Comparison of ENCODE assay signal across 23 cellular contexts in genomic region chr7:51005074-51005473, GRCh38.
A peak's percentile ranks its signal among the peaks of the same experiment; 100 is the strongest.
DNase-seq lines count a peak whose midpoint lies in the region; ATAC-seq and TF ChIP-seq lines count a peak whose summit lies in the region.
"Had no signal": no experiment of that assay in that cellular context is flagged by ENCODE, and none has a peak within 500 bp of the region (broad histone marks: within the 10 kb centered on the region; RNA-seq: fewer than 3 reads in every experiment).

No MANE protein-coding gene starts in this region.

- H3K27ac ChIP-seq in esophagus muscularis mucosa (replicated peaks in 1 of 4), result no peak overlapping the region
- H3K27ac ChIP-seq in psoas muscle, result no peak overlapping the region
- no peak overlapping the region for H3K27ac ChIP-seq in SJCRH30
- H3K27ac ChIP-seq: BLaER1 had no signal

- TF ChIP-seq POLR2A in esophagus muscularis mucosa (IDR thresholded peaks at IDR 0.05; ENCODE audit: low read depth), result no peak

- peak in 3 of 4 donors; percentile 27 to 70 (median 59) for ATAC-seq in psoas muscle
- ATAC-seq: GM12878 had no signal

- H3K9me3 ChIP-seq in esophagus muscularis mucosa (no peaks in the 10 kb centered on the region), psoas muscle (no peaks in the 10 kb centered on the region), SJCRH30 (replicated peaks) (no peaks in the 10 kb centered on the region)
- H3K9me3 ChIP-seq: BE2C had no signal

- H3K4me3 ChIP-seq in esophagus muscularis mucosa (no peak overlapping the region), psoas muscle (no peak overlapping the region), SJCRH30 (no peak overlapping the region)
- H3K4me3 ChIP-seq: BLaER1, GM12878 had no signal

- intact Hi-C loops in esophagus muscularis mucosa (cut with DNase I), result no loop called here
- intact Hi-C loops in psoas muscle (cut with DNase I), result no loop called here

- 98% methylated on average over 2 of the region's 2 CpGs for WGBS in esophagus muscularis mucosa
- WGBS in psoas muscle, 3 donors, result 68 to 95% (median 72%) methylated on average over 2 of the region's 2 CpGs

- H3K36me3 ChIP-seq in esophagus muscularis mucosa, result no peaks in the 10 kb centered on the region
- no peaks in the 10 kb centered on the region for H3K36me3 ChIP-seq in psoas muscle (ENCODE audit: insufficient read depth in 1 of 2, low read depth in 1 of 2)
- H3K36me3 ChIP-seq in SJCRH30, result no peaks in the 10 kb centered on the region
- H3K36me3 ChIP-seq: BE2C, BLaER1 had no signal

- peaks cover 5 to 9% (median 7%) of the 10 kb centered on the region in 4 donors for H3K4me1 ChIP-seq in esophagus muscularis mucosa
- H3K4me1 ChIP-seq in psoas muscle, result peaks cover 11% of the 10 kb centered on the region
- no peaks in the 10 kb centered on the region for H3K4me1 ChIP-seq in SJCRH30
- H3K4me1 ChIP-seq: BE2C, BLaER1 had no signal

- no peak for TF ChIP-seq CTCF in esophagus muscularis mucosa (IDR thresholded peaks at IDR 0.05)
- no peak for TF ChIP-seq CTCF in psoas muscle (IDR thresholded peaks at IDR 0.05)

- no peak for TF ChIP-seq EP300 in esophagus muscularis mucosa (IDR thresholded peaks at IDR 0.05)

- DNase-seq in esophagus muscularis mucosa (ENCODE audit: extremely low spot score) (peak; percentile 50), myocyte (ENCODE audit: low read depth) (peak; percentile 50), psoas muscle (no peak), occipital lobe (lab: John Stamatoyannopoulos, UW) (no peak), cerebellum (ENCODE audit: low spot score) (no peak), SJCRH30 (no peak)
- DNase-seq: 8988T; ACHN; BE2C; C1 segment of cervical spinal cord; CD4-positive, alpha-beta memory T cell; CD4-positive, CD25-positive, alpha-beta regulatory T cell; CD8-positive, alpha-beta memory T cell; COR-L47; DMS 273 treated with DMSO at 0.1 percent for 48 hours; DMS153; DMS53; DMS79; DND-41; EL; GDM1 had no signal

- no peaks in the 10 kb centered on the region for H3K27me3 ChIP-seq in esophagus muscularis mucosa
- no peaks in the 10 kb centered on the region for H3K27me3 ChIP-seq in psoas muscle (ENCODE audit: insufficient read depth in 3 of 3, low read length in 2 of 3)
- peaks cover 8% of the 10 kb centered on the region; the same call in 1 of the 2 replicates for H3K27me3 ChIP-seq in SJCRH30
- H3K27me3 ChIP-seq: BLaER1 had no signal

Comparison
In these comparisons a context has a peak if more than half of its experiments do, and no peak if none do; other contexts are left out.
1. DNase-seq: peak in esophagus muscularis mucosa (single experiment) and myocyte (single experiment); none in psoas muscle (0 of 2), occipital lobe (single experiment), cerebellum (single experiment) and SJCRH30 (0 of 2).